1 cellular context compared by ENCODE assay signal in the genomic region with DNA sequence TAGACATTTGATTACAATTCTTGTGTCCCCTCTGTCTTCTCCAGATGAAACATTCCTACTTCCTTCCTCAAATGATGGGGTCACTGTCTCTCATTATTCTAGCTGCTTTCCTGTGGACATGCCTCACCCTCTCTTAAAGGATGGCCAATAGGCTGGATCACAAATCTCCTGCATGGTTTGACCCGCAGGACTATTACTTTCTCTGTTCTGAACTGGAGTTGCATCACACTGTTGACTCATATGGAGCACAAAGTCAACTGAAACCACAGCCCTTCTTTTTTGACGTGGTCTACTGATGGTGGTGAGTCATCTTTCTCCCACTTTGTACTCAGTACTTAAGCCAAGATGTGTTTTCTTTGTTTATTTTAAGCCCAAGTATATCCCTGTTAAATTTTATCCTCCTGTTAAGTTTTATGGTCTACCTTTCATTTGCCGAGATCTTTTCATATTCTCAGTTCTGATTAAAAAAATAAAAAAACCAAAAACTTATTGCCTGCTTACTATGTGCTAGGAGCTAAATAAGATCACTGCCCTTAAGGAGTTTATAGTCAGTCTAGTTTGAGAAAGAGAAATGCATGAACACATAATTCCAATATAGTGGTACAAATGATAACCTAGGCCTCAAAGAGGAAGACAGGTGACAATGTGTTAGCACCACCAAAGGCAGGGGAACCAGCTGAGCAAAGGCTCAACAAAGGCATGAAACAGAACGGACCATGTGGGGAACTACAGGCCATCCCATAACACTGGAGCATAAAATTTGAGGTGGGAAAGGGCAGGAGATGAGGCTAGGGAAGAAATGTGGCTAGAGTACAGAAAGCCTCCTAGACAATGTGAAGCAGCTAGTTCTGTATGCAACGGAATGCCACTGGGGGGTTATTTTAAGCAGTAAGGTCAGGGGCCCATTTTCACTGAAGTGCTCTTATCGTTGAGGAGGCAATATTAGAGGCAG.
A peak's percentile ranks its signal among the peaks of the same experiment; 100 is the strongest.
TF ChIP-seq lines count a peak whose summit lies in the region.

No MANE protein-coding gene starts in this region.

TF ChIP-seq in HepG2, 621 proteins besides CTCF, POLR2A, EP300 and RAD21 (continued from another document and continues in another):
- TF ChIP-seq ZNF770 (CRISPR knock-in tag; IDR thresholded peaks at IDR 0.05), result no peak; the same call in 1 of the 2 replicates
- TF ChIP-seq PTBP1 (IDR thresholded peaks at IDR 0.05; ENCODE audit: low read depth, low read length, poor library complexity, severe bottlenecking), result no peak
- TF ChIP-seq ZNF44 (CRISPR knock-in tag; IDR thresholded peaks at IDR 0.05), result no peak
- no peak for TF ChIP-seq IRF1 (CRISPR knock-in tag; IDR thresholded peaks at IDR 0.05; ENCODE audit: low read depth)
- TF ChIP-seq, protein P1, sequence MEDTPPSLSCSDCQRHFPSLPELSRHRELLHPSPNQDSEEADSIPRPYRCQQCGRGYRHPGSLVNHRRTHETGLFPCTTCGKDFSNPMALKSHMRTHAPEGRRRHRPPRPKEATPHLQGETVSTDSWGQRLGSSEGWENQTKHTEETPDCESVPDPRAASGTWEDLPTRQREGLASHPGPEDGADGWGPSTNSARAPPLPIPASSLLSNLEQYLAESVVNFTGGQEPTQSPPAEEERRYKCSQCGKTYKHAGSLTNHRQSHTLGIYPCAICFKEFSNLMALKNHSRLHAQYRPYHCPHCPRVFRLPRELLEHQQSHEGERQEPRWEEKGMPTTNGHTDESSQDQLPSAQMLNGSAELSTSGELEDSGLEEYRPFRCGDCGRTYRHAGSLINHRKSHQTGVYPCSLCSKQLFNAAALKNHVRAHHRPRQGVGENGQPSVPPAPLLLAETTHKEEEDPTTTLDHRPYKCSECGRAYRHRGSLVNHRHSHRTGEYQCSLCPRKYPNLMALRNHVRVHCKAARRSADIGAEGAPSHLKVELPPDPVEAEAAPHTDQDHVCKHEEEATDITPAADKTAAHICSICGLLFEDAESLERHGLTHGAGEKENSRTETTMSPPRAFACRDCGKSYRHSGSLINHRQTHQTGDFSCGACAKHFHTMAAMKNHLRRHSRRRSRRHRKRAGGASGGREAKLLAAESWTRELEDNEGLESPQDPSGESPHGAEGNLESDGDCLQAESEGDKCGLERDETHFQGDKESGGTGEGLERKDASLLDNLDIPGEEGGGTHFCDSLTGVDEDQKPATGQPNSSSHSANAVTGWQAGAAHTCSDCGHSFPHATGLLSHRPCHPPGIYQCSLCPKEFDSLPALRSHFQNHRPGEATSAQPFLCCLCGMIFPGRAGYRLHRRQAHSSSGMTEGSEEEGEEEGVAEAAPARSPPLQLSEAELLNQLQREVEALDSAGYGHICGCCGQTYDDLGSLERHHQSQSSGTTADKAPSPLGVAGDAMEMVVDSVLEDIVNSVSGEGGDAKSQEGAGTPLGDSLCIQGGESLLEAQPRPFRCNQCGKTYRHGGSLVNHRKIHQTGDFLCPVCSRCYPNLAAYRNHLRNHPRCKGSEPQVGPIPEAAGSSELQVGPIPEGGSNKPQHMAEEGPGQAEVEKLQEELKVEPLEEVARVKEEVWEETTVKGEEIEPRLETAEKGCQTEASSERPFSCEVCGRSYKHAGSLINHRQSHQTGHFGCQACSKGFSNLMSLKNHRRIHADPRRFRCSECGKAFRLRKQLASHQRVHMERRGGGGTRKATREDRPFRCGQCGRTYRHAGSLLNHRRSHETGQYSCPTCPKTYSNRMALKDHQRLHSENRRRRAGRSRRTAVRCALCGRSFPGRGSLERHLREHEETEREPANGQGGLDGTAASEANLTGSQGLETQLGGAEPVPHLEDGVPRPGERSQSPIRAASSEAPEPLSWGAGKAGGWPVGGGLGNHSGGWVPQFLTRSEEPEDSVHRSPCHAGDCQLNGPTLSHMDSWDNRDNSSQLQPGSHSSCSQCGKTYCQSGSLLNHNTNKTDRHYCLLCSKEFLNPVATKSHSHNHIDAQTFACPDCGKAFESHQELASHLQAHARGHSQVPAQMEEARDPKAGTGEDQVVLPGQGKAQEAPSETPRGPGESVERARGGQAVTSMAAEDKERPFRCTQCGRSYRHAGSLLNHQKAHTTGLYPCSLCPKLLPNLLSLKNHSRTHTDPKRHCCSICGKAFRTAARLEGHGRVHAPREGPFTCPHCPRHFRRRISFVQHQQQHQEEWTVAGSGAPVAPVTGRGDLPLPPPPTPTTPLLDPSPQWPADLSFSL (CRISPR knock-in tag; IDR thresholded peaks at IDR 0.05), result no peak
- TF ChIP-seq MBNL3 (CRISPR knock-in tag; conservative IDR thresholded peaks at IDR 0.05), result no peak
- TF ChIP-seq HOXA3 (CRISPR knock-in tag; IDR thresholded peaks at IDR 0.05), result peak; percentile 96
- TF ChIP-seq NFYB (CRISPR knock-in tag; IDR thresholded peaks at IDR 0.05), result peak; percentile 37
- TF ChIP-seq ZFAT (CRISPR knock-in tag; conservative IDR thresholded peaks at IDR 0.05), result no peak
- TF ChIP-seq ZNF547 (CRISPR knock-in tag; IDR thresholded peaks at IDR 0.05), result no peak
- no peak for TF ChIP-seq PRDM15 (CRISPR knock-in tag; IDR thresholded peaks at IDR 0.05)
- 0 out of 2 replicates have a peak, but pooled peaks have one; percentile 25 for TF ChIP-seq ZNF34 (CRISPR knock-in tag; IDR thresholded peaks at IDR 0.05; ENCODE audit: borderline replicate concordance)
- TF ChIP-seq KDM2A (CRISPR knock-in tag; IDR thresholded peaks at IDR 0.05; ENCODE audit: borderline replicate concordance, low read depth), result 0 out of 2 replicates have a peak, but pooled peaks have one; percentile 30
- TF ChIP-seq, protein P2, sequence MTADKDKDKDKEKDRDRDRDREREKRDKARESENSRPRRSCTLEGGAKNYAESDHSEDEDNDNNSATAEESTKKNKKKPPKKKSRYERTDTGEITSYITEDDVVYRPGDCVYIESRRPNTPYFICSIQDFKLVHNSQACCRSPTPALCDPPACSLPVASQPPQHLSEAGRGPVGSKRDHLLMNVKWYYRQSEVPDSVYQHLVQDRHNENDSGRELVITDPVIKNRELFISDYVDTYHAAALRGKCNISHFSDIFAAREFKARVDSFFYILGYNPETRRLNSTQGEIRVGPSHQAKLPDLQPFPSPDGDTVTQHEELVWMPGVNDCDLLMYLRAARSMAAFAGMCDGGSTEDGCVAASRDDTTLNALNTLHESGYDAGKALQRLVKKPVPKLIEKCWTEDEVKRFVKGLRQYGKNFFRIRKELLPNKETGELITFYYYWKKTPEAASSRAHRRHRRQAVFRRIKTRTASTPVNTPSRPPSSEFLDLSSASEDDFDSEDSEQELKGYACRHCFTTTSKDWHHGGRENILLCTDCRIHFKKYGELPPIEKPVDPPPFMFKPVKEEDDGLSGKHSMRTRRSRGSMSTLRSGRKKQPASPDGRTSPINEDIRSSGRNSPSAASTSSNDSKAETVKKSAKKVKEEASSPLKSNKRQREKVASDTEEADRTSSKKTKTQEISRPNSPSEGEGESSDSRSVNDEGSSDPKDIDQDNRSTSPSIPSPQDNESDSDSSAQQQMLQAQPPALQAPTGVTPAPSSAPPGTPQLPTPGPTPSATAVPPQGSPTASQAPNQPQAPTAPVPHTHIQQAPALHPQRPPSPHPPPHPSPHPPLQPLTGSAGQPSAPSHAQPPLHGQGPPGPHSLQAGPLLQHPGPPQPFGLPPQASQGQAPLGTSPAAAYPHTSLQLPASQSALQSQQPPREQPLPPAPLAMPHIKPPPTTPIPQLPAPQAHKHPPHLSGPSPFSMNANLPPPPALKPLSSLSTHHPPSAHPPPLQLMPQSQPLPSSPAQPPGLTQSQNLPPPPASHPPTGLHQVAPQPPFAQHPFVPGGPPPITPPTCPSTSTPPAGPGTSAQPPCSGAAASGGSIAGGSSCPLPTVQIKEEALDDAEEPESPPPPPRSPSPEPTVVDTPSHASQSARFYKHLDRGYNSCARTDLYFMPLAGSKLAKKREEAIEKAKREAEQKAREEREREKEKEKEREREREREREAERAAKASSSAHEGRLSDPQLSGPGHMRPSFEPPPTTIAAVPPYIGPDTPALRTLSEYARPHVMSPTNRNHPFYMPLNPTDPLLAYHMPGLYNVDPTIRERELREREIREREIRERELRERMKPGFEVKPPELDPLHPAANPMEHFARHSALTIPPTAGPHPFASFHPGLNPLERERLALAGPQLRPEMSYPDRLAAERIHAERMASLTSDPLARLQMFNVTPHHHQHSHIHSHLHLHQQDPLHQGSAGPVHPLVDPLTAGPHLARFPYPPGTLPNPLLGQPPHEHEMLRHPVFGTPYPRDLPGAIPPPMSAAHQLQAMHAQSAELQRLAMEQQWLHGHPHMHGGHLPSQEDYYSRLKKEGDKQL (CRISPR knock-in tag; IDR thresholded peaks at IDR 0.05; ENCODE audit: low read depth), result peak; percentile 73
- TF ChIP-seq ZFY (CRISPR knock-in tag; IDR thresholded peaks at IDR 0.05), result 0 out of 2 replicates have a peak, but pooled peaks have one; percentile 21
- no peak for TF ChIP-seq MZF1 (CRISPR knock-in tag; IDR thresholded peaks at IDR 0.05; ENCODE audit: borderline replicate concordance)
- no peak for TF ChIP-seq SP1 (IDR thresholded peaks at IDR 0.05)
- TF ChIP-seq SP1 (CRISPR knock-in tag; IDR thresholded peaks at IDR 0.05), result no peak
- peak; percentile 64; the same call in 1 of the 2 replicates for TF ChIP-seq ARNTL (CRISPR knock-in tag; IDR thresholded peaks at IDR 0.05)
- TF ChIP-seq LBX2 (CRISPR knock-in tag; IDR thresholded peaks at IDR 0.05; ENCODE audit: borderline replicate concordance), result no peak
- TF ChIP-seq KDM5B (CRISPR knock-in tag; IDR thresholded peaks at IDR 0.05; ENCODE audit: borderline replicate concordance), result no peak
- TF ChIP-seq NFE2L2 (IDR thresholded peaks at IDR 0.05; ENCODE audit: low read length), result peak; percentile 15; the same call in 1 of the 2 replicates
- no peak; the same call in 1 of the 2 replicates for TF ChIP-seq ARID2 (CRISPR knock-in tag; IDR thresholded peaks at IDR 0.05; ENCODE audit: borderline replicate concordance)
- no peak for TF ChIP-seq RFX1 (IDR thresholded peaks at IDR 0.05)
- peak; percentile 80 for TF ChIP-seq ZNF362 (CRISPR knock-in tag; IDR thresholded peaks at IDR 0.05; ENCODE audit: borderline replicate concordance)
- no peak for TF ChIP-seq SMAD9 (CRISPR knock-in tag; IDR thresholded peaks at IDR 0.05)
- peak; percentile 92 for TF ChIP-seq SIX1 (CRISPR knock-in tag; IDR thresholded peaks at IDR 0.05; ENCODE audit: borderline replicate concordance)
- TF ChIP-seq ZNF724P (CRISPR knock-in tag; IDR thresholded peaks at IDR 0.05; ENCODE audit: borderline replicate concordance), result no peak; the same call in 1 of the 2 replicates
- 0 out of 2 replicates have a peak, but pooled peaks have one; percentile 67 for TF ChIP-seq HOXA5 (CRISPR knock-in tag; IDR thresholded peaks at IDR 0.05)
- TF ChIP-seq ZNF326 (CRISPR knock-in tag; IDR thresholded peaks at IDR 0.05; ENCODE audit: borderline replicate concordance), result no peak
- TF ChIP-seq ZNF232 (CRISPR knock-in tag; IDR thresholded peaks at IDR 0.05; ENCODE audit: borderline replicate concordance), result no peak
- TF ChIP-seq ESRRA (CRISPR knock-in tag; IDR thresholded peaks at IDR 0.05; ENCODE audit: low read depth), result 0 out of 2 replicates have a peak, but pooled peaks have one; percentile 22
- TF ChIP-seq RARG (CRISPR knock-in tag; IDR thresholded peaks at IDR 0.05; ENCODE audit: low read depth), result 0 out of 2 replicates have a peak, but pooled peaks have one; percentile 73
